In genomic region chr6:105873256-105873704, GRCh38 we compare ENCODE assay signal across 19 cellular contexts.
DNase-seq lines count a peak whose midpoint lies in the region; ATAC-seq lines count a peak whose summit lies in the region.
"Had no signal": no experiment of that assay in that cellular context is flagged by ENCODE, and none has a peak within 500 bp of the region (broad histone marks: within the 10 kb centered on the region; RNA-seq: fewer than 3 reads in every experiment).

No MANE protein-coding gene starts in this region.

- no peaks in the 10 kb centered on the region for H3K36me3 Mint-ChIP-seq in activated CD4-positive, alpha-beta T cell treated with anti-CD3 and anti-CD28 coated beads for 36 hours (ENCODE audit: low read depth)
- peaks cover 19% of the 10 kb centered on the region for H3K36me3 Mint-ChIP-seq in activated CD4-positive, alpha-beta memory T cell treated with anti-CD3 and anti-CD28 coated beads, Interleukin-2, amount 10 ng/mL, durations not matched to agents 7 days and 5 days (ENCODE audit: low read depth)
- no peaks in the 10 kb centered on the region for H3K36me3 Mint-ChIP-seq in T-cell
- H3K36me3 Mint-ChIP-seq: activated naive CD8-positive, alpha-beta T cell treated with anti-CD3 and anti-CD28 coated beads, Interleukin-2, amount 10 ng/mL, durations not matched to agents 7 days and 5 days had no signal

- peaks cover 15% of the 10 kb centered on the region for H3K27me3 Mint-ChIP-seq in activated CD4-positive, alpha-beta T cell treated with anti-CD3 and anti-CD28 coated beads for 36 hours
- no peaks in the 10 kb centered on the region for H3K27me3 Mint-ChIP-seq in activated CD4-positive, alpha-beta memory T cell treated with anti-CD3 and anti-CD28 coated beads, Interleukin-2, amount 10 ng/mL, durations not matched to agents 7 days and 5 days
- H3K27me3 Mint-ChIP-seq in T-cell: peaks cover 15 to 16% of the 10 kb centered on the region in 2 donors

- POLR2A ChIA-PET in activated CD4-positive, alpha-beta T cell treated with anti-CD3 and anti-CD28 coated beads for 36 hours (lab: Charles Lee): interaction anchor here (0.6 to 1.0 kb wide), 2 partner anchors 27 to 646 kb away, joined by 3 to 5 read pairs; no protein-coding TSS in a partner anchor
- POLR2A ChIA-PET in activated CD4-positive, alpha-beta memory T cell treated with anti-CD3 and anti-CD28 coated beads, Interleukin-2, amount 10 ng/mL, durations not matched to agents 7 days and 5 days (lab: Charles Lee): interaction anchor here (0.8 to 1.2 kb wide), 3 partner anchors 10 to 210 kb away, joined by 3 to 4 read pairs (median 3); no protein-coding TSS in a partner anchor
- POLR2A ChIA-PET in T-cell (lab: Charles Lee): interaction anchor here in 1 of 2 donors (0.6 kb wide), 1 partner anchor 1758 kb away, joined by 3 read pairs; no protein-coding TSS in a partner anchor

- H3K9me3 Mint-ChIP-seq in activated CD4-positive, alpha-beta T cell treated with anti-CD3 and anti-CD28 coated beads for 36 hours (ENCODE audit: low read depth): no peaks in the 10 kb centered on the region
- H3K9me3 Mint-ChIP-seq in activated CD4-positive, alpha-beta memory T cell treated with anti-CD3 and anti-CD28 coated beads, Interleukin-2, amount 10 ng/mL, durations not matched to agents 7 days and 5 days: peaks cover 20% of the 10 kb centered on the region
- no peaks in the 10 kb centered on the region for H3K9me3 Mint-ChIP-seq in T-cell
- H3K9me3 Mint-ChIP-seq: T-helper 2 cell treated with Interferon-gamma antibody and Interleukin-4, amounts not matched to agents 5 μg/mL and 100 μg/mL, for 36 hours had no signal

- H3K4me1 Mint-ChIP-seq in activated CD4-positive, alpha-beta T cell treated with anti-CD3 and anti-CD28 coated beads for 36 hours: peaks cover 11% of the 10 kb centered on the region
- peaks cover 20% of the 10 kb centered on the region for H3K4me1 Mint-ChIP-seq in activated CD4-positive, alpha-beta memory T cell treated with anti-CD3 and anti-CD28 coated beads, Interleukin-2, amount 10 ng/mL, durations not matched to agents 7 days and 5 days
- H3K4me1 Mint-ChIP-seq in T-cell: peaks cover 0 to 2% (median 0%) of the 10 kb centered on the region in 3 donors

- ATAC-seq in activated CD4-positive, alpha-beta T cell treated with anti-CD3 and anti-CD28 coated beads for 36 hours: peak; percentile 85
- ATAC-seq in GM19351 (IDR thresholded peaks at IDR 0.05; ENCODE audit: unreplicated experiment): peak; percentile 64
- ATAC-seq in sciatic nerve: peak; percentile 62
- no peak for ATAC-seq in T-cell (replicated peaks in 1 of 4)
- ATAC-seq in HG02759 (IDR thresholded peaks at IDR 0.05; ENCODE audit: unreplicated experiment): no peak
- ATAC-seq: lower lobe of right lung, psoas muscle had no signal

- no peak overlapping the region for H3K27ac Mint-ChIP-seq in activated CD4-positive, alpha-beta T cell treated with anti-CD3 and anti-CD28 coated beads for 36 hours
- peak overlapping the region; percentile 47 for H3K27ac Mint-ChIP-seq in activated CD4-positive, alpha-beta memory T cell treated with anti-CD3 and anti-CD28 coated beads, Interleukin-2, amount 10 ng/mL, durations not matched to agents 7 days and 5 days
- H3K27ac Mint-ChIP-seq in T-cell: no peak overlapping the region
- H3K27ac Mint-ChIP-seq: activated naive CD8-positive, alpha-beta T cell treated with anti-CD3 and anti-CD28 coated beads, Interleukin-2, amount 10 ng/mL, durations not matched to agents 7 days and 5 days; T-helper 2 cell treated with Interferon-gamma antibody and Interleukin-4, amounts not matched to agents 5 μg/mL and 100 μg/mL, for 36 hours had no signal

- CTCF ChIA-PET in activated CD4-positive, alpha-beta T cell treated with anti-CD3 and anti-CD28 coated beads for 36 hours (lab: Charles Lee): no interaction called here
- CTCF ChIA-PET in activated CD4-positive, alpha-beta memory T cell treated with anti-CD3 and anti-CD28 coated beads, Interleukin-2, amount 10 ng/mL, durations not matched to agents 7 days and 5 days (lab: Charles Lee): interaction anchor here (0.6 to 1.0 kb wide), 2 partner anchors 10 to 19 kb away, joined by 3 read pairs; no protein-coding TSS in a partner anchor
- CTCF ChIA-PET in T-cell (lab: Charles Lee): no interaction called here

- intact Hi-C loops in activated CD4-positive, alpha-beta T cell treated with anti-CD3 and anti-CD28 coated beads for 36 hours (cut with DNase I, micrococcal nuclease): no loop called here
- intact Hi-C loops in sciatic nerve (cut with DNase I): loop anchor here (5.0 kb wide), 1 partner anchor 994 kb away; no protein-coding TSS in a partner anchor

- no peak for DNase-seq in activated CD4-positive, alpha-beta T cell treated with anti-CD3 and anti-CD28 coated beads for 36 hours
- no peak for DNase-seq in activated CD4-positive, alpha-beta T cell treated with anti-CD3 and anti-CD28 coated beads for 4 hours
- DNase-seq in activated CD4-positive, alpha-beta memory T cell treated with anti-CD3 and anti-CD28 coated beads, Interleukin-2, amount 10 ng/mL, durations not matched to agents 7 days and 5 days: no peak
- DNase-seq in sciatic nerve (ENCODE audit: low spot score): no peak
- DNase-seq in T-cell: no peak
- no peak for DNase-seq in mesenteric fat pad (ENCODE audit: low spot score)
- DNase-seq: activated naive CD8-positive, alpha-beta T cell treated with anti-CD3 and anti-CD28 coated beads, Interleukin-2, amount 10 ng/mL, durations not matched to agents 7 days and 5 days; effector memory CD4-positive, alpha-beta T cell; EL; GOT3; lower lobe of right lung; NCI-H1105 treated with DMSO at 0.1 percent for 48 hours; NCI-H2081; psoas muscle; stimulated activated CD4-positive, alpha-beta T cell treated with anti-CD3 and anti-CD28 coated beads, Interleukin-1b, Interleukin-23, amount 100 ng/mL, for 48 hours; WERI-Rb-1 had no signal

- H3K4me3 Mint-ChIP-seq in activated CD4-positive, alpha-beta T cell treated with anti-CD3 and anti-CD28 coated beads for 36 hours: no peak overlapping the region
- no peak overlapping the region for H3K4me3 Mint-ChIP-seq in activated CD4-positive, alpha-beta memory T cell treated with anti-CD3 and anti-CD28 coated beads, Interleukin-2, amount 10 ng/mL, durations not matched to agents 7 days and 5 days
- no peak overlapping the region for H3K4me3 Mint-ChIP-seq in T-cell
- H3K4me3 Mint-ChIP-seq: activated naive CD8-positive, alpha-beta T cell treated with anti-CD3 and anti-CD28 coated beads, Interleukin-2, amount 10 ng/mL, durations not matched to agents 7 days and 5 days; T-helper 2 cell treated with Interferon-gamma antibody and Interleukin-4, amounts not matched to agents 5 μg/mL and 100 μg/mL, for 36 hours had no signal

Comparison
In these comparisons a context has a peak if more than half of its experiments do, and no peak if none do; other contexts are left out.
1. ATAC-seq: peak in activated CD4-positive, alpha-beta T cell treated with anti-CD3 and anti-CD28 coated beads for 36 hours (single experiment), GM19351 (single experiment) and sciatic nerve (single experiment); none in T-cell (0 of 4) and HG02759 (single experiment).